Comparison of ENCODE assay signal across 1 cellular context in the genomic region with DNA sequence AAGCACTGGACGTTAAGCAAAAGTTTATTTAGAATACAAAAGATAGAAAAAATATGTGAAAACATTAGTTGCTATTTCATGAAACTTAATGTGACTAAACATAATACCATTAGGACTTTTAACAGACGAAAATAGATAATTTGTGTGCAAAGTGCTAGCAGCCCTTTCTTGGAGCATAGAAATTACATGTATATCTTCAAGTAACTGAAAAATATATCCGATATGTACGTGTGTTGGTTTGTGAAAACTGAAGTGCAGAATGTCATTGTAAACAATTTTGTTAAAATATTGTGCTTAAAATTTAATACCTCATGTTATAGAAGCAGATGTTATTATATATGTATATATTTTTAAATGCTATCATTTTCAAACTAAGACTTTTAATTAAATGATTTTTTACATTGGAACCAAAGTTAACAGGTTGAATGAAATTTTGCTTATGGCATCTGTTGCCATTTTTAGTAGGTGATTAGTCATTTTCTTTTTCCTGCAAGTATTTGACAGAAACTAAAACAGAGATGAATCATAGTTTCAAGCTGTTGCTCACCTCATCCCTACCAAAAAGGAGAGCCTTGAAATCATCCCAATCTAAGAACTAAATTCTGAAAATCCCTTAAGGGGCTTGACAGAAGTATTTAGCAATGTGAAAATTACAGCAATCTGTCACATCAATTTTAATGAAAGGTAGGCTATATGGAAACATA.
TF ChIP-seq lines count a peak whose summit lies in the region.

No MANE protein-coding gene starts in this region.

TF ChIP-seq in GM12878, 131 proteins besides CTCF, POLR2A, EP300 and RAD21 (continued from another document):
- TF ChIP-seq IRF5 (IDR thresholded peaks at IDR 0.05; ENCODE audit: borderline replicate concordance): no peak
- TF ChIP-seq SPI1 (IDR thresholded peaks at IDR 0.05; ENCODE audit: borderline replicate concordance, insufficient read depth, low read depth, low read length): no peak
- TF ChIP-seq CREB1 (IDR thresholded peaks at IDR 0.05; ENCODE audit: low read depth): 0 out of 2 replicates have a peak, but pooled peaks have one; percentile 19
- TF ChIP-seq IRF3 (IDR thresholded peaks at IDR 0.05): no peak
- peak in 1 of 2 experiments; percentile 46; a peak in 1 of 4 replicates for TF ChIP-seq IKZF2 (IDR thresholded peaks at IDR 0.05)
- TF ChIP-seq, protein P1, sequence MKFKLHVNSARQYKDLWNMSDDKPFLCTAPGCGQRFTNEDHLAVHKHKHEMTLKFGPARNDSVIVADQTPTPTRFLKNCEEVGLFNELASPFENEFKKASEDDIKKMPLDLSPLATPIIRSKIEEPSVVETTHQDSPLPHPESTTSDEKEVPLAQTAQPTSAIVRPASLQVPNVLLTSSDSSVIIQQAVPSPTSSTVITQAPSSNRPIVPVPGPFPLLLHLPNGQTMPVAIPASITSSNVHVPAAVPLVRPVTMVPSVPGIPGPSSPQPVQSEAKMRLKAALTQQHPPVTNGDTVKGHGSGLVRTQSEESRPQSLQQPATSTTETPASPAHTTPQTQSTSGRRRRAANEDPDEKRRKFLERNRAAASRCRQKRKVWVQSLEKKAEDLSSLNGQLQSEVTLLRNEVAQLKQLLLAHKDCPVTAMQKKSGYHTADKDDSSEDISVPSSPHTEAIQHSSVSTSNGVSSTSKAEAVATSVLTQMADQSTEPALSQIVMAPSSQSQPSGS (IDR thresholded peaks at IDR 0.05; ENCODE audit: low read length): peak; percentile 74; the same call in 1 of the 2 replicates
- TF ChIP-seq SMAD5 (IDR thresholded peaks at IDR 0.05; ENCODE audit: low read depth): no peak
- no peak for TF ChIP-seq ZBTB40 (IDR thresholded peaks at IDR 0.05; ENCODE audit: borderline replicate concordance)
- TF ChIP-seq MEF2B (IDR thresholded peaks at IDR 0.05; ENCODE audit: partially characterized antibody, poor library complexity, severe bottlenecking): peak; percentile 80
- TF ChIP-seq GABPA (IDR thresholded peaks at IDR 0.05; ENCODE audit: low read depth): peak; percentile 56; the same call in 1 of the 2 replicates
- 0 out of 2 replicates have a peak, but pooled peaks have one; percentile 28 for TF ChIP-seq CBX5 (IDR thresholded peaks at IDR 0.05; ENCODE audit: low read depth)
- no peak for TF ChIP-seq BACH1 (IDR thresholded peaks at IDR 0.05; ENCODE audit: borderline replicate concordance)
- TF ChIP-seq EZH2 (IDR thresholded peaks at IDR 0.05; ENCODE audit: borderline replicate concordance, control insufficient read depth, low read depth, low read length): no peak
- TF ChIP-seq HDAC2 (IDR thresholded peaks at IDR 0.05): no peak
- no peak for TF ChIP-seq MXI1 (IDR thresholded peaks at IDR 0.05; ENCODE audit: low read depth, low read length)
- TF ChIP-seq CHD2 (IDR thresholded peaks at IDR 0.05; ENCODE audit: borderline replicate concordance, low read depth, low read length): no peak
- TF ChIP-seq JUNB (IDR thresholded peaks at IDR 0.05): peak; percentile 95
- TF ChIP-seq ETV6 (conservative IDR thresholded peaks at IDR 0.05 in 1 of 2, IDR thresholded peaks at IDR 0.05 in 1 of 2; ENCODE audit: borderline replicate concordance in 1 of 2, low read depth in 1 of 2): 0 out of 4 replicates have a peak, but pooled peaks of 1 of the 2 experiments have one; percentile 47
- TF ChIP-seq BCL11A (IDR thresholded peaks at IDR 0.05; ENCODE audit: low read depth, low read length): peak; percentile 12; the same call in 1 of the 2 replicates
- TF ChIP-seq CBX3 (IDR thresholded peaks at IDR 0.05; ENCODE audit: borderline replicate concordance, low read depth): no peak
- no peak for TF ChIP-seq CHD4 (IDR thresholded peaks at IDR 0.05)
- TF ChIP-seq, protein P2, sequence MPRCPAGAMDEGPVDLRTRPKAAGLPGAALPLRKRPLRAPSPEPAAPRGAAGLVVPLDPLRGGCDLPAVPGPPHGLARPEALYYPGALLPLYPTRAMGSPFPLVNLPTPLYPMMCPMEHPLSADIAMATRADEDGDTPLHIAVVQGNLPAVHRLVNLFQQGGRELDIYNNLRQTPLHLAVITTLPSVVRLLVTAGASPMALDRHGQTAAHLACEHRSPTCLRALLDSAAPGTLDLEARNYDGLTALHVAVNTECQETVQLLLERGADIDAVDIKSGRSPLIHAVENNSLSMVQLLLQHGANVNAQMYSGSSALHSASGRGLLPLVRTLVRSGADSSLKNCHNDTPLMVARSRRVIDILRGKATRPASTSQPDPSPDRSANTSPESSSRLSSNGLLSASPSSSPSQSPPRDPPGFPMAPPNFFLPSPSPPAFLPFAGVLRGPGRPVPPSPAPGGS (IDR thresholded peaks at IDR 0.05; ENCODE audit: borderline replicate concordance, insufficient read depth, low read depth, low read length, poor library complexity, severe bottlenecking): peak; percentile 42
- TF ChIP-seq, protein P3, sequence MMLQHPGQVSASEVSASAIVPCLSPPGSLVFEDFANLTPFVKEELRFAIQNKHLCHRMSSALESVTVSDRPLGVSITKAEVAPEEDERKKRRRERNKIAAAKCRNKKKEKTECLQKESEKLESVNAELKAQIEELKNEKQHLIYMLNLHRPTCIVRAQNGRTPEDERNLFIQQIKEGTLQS (IDR thresholded peaks at IDR 0.05; ENCODE audit: borderline replicate concordance, extremely low read depth, low read depth, low read length): no peak
- TF ChIP-seq ZZZ3 (IDR thresholded peaks at IDR 0.05; ENCODE audit: control insufficient read depth, insufficient read length, low read depth): no peak
- TF ChIP-seq SP1 (IDR thresholded peaks at IDR 0.05; ENCODE audit: low read depth, low read length): no peak
- peak; percentile 62; the same call in 1 of the 2 replicates for TF ChIP-seq RUNX3 (IDR thresholded peaks at IDR 0.05; ENCODE audit: low read length)
- TF ChIP-seq CEBPB (IDR thresholded peaks at IDR 0.05; ENCODE audit: borderline replicate concordance in 1 of 2, low read depth in 2 of 2, low read length in 2 of 2): peak in 1 of 2 experiments; percentile 44; a peak in 1 of 4 replicates
- TF ChIP-seq, protein P4, sequence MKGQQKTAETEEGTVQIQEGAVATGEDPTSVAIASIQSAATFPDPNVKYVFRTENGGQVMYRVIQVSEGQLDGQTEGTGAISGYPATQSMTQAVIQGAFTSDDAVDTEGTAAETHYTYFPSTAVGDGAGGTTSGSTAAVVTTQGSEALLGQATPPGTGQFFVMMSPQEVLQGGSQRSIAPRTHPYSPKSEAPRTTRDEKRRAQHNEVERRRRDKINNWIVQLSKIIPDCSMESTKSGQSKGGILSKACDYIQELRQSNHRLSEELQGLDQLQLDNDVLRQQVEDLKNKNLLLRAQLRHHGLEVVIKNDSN (IDR thresholded peaks at IDR 0.05; ENCODE audit: borderline replicate concordance, extremely low read length, insufficient read depth, low read depth, low read length): no peak
TF ChIP-seq in GM12878: peak in this region for 21.
